Comparison of ENCODE assay signal across 9 cellular contexts in genomic region chr7:15566476-15566875, GRCh38. TPM values are rescaled to one million over a fixed set of nuclear protein-coding genes. Genes with fewer than 3 reads are reported as not detected.
"Had no signal": no experiment of that assay in that cellular context is flagged by ENCODE, and none has a peak within 500 bp of the region (broad histone marks: within the 10 kb centered on the region; RNA-seq: fewer than 3 reads in every experiment).

No MANE protein-coding gene starts in this region.

- DNase-seq: GDM1, GF-D8 had no signal

- FAIRE-seq: G401.6, GM12878, GM12891, GM12892, GM18507, GM19239 had no signal

- ATAC-seq: GM12878 had no signal

- H3K4me3 ChIP-seq: GM12878 had no signal

RNA-seq across cellular contexts. Expression of gene AGMO, which starts 4.7 kb away (rescaled TPM):
- total RNA-seq: G401, GM12878 had no signal
